ENCODE assay signal across 18 cellular contexts in the genomic region with DNA sequence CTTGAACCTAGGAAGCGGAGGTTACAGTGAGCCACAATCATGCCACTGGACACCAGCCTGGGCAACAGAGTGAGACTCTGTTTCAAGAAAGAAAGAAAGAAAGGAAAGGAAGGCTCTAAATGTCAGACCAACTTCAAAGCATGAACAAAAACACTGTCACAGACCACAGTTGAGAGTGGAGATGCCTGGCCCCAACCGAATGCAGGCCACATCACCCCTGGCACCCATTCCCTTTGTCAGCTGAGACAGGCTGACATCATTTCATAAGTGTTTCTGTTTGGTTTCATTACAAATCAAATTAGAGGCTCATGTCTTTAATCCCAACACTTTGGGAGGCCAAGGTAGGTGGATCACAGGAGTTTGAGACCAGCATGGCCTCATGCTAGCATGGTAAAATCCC. TPM values are rescaled to one million over a fixed set of nuclear protein-coding genes. Genes with fewer than 3 reads are reported as not detected.
DNase-seq lines count a peak whose midpoint lies in the region; ATAC-seq and TF ChIP-seq lines count a peak whose summit lies in the region.
"Had no signal": no experiment of that assay in that cellular context is flagged by ENCODE, and none has a peak within 500 bp of the region (broad histone marks: within the 10 kb centered on the region; RNA-seq: fewer than 3 reads in every experiment).

No MANE protein-coding gene starts in this region.

- H3K4me1 Mint-ChIP-seq in activated CD4-positive, alpha-beta T cell treated with anti-CD3 and anti-CD28 coated beads for 36 hours: peaks cover 6% of the 10 kb centered on the region

- no peaks in the 10 kb centered on the region for H3K9me3 Mint-ChIP-seq in activated CD4-positive, alpha-beta T cell treated with anti-CD3 and anti-CD28 coated beads for 36 hours (ENCODE audit: low read depth)
- H3K9me3 Mint-ChIP-seq: activated naive CD4-positive, alpha-beta T cell treated with anti-CD3 and anti-CD28 coated beads, Interleukin-2, amount 50 U/mL, for 24 hours had no signal

- peaks cover 28% of the 10 kb centered on the region for H3K36me3 Mint-ChIP-seq in activated CD4-positive, alpha-beta T cell treated with anti-CD3 and anti-CD28 coated beads for 36 hours (ENCODE audit: low read depth)

- H3K27ac ChIP-seq in smooth muscle cell (ENCODE audit: low read depth) (peak overlapping the region; percentile 47), foreskin keratinocyte (no peak overlapping the region), Peyer's patch (no peak overlapping the region)
- H3K27ac ChIP-seq: 22Rv1 had no signal

- peak; percentile 71 for ATAC-seq in activated CD4-positive, alpha-beta T cell treated with anti-CD3 and anti-CD28 coated beads for 36 hours
- ATAC-seq in foreskin keratinocyte (no peak), GM18519 (IDR thresholded peaks at IDR 0.05; ENCODE audit: low FRiP score, unreplicated experiment) (no peak)
- ATAC-seq: mucosa of descending colon, Panc1 had no signal

- H2AFZ ChIP-seq in smooth muscle cell (ENCODE audit: low read depth): no peak overlapping the region

- H3K4me2 ChIP-seq in smooth muscle cell: no peak overlapping the region

- H3K4me1 ChIP-seq in smooth muscle cell (ENCODE audit: low read depth) (no peaks in the 10 kb centered on the region), foreskin keratinocyte (no peaks in the 10 kb centered on the region), Peyer's patch (no peaks in the 10 kb centered on the region)
- H3K4me1 ChIP-seq: Caco-2 had no signal

- no peak overlapping the region for H3K9ac ChIP-seq in smooth muscle cell (ENCODE audit: low read depth)

- CTCF ChIA-PET in activated CD4-positive, alpha-beta T cell treated with anti-CD3 and anti-CD28 coated beads for 36 hours (lab: Charles Lee): no interaction called here

- H3K27ac Mint-ChIP-seq in activated CD4-positive, alpha-beta T cell treated with anti-CD3 and anti-CD28 coated beads for 36 hours: no peak overlapping the region
- H3K27ac Mint-ChIP-seq: activated naive CD4-positive, alpha-beta T cell treated with anti-CD3 and anti-CD28 coated beads, Interleukin-2, amount 50 U/mL, for 24 hours had no signal

- DNase-seq in activated CD4-positive, alpha-beta T cell treated with anti-CD3 and anti-CD28 coated beads for 36 hours: peak; percentile 36
- no peak for DNase-seq in activated CD4-positive, alpha-beta T cell treated with anti-CD3 and anti-CD28 coated beads, Interleukin-2, amount 50 U/mL, for 48 hours
- DNase-seq in M059J (ENCODE audit: low read depth) (peak; percentile 18), fibroblast of mammary gland (ENCODE audit: low read depth) (peak; percentile 43), smooth muscle cell (lab: John Stamatoyannopoulos, UW; ENCODE audit: unreplicated experiment) (no peak), foreskin keratinocyte (no peak), Peyer's patch (no peak)
- DNase-seq: activated CD4-positive, alpha-beta T cell treated with anti-CD3 and anti-CD28 coated beads, Interleukin-2, amount 50 U/mL, for 4 hours; Caco-2; GF-D8; KG1; mucosa of descending colon; NCI-H146; NCI-H446 treated with DMSO at 0.1 percent for 48 hours had no signal

- H3F3A ChIP-seq in smooth muscle cell (ENCODE audit: low read depth): peaks cover 15% of the 10 kb centered on the region

- no peaks in the 10 kb centered on the region for H3K27me3 Mint-ChIP-seq in activated CD4-positive, alpha-beta T cell treated with anti-CD3 and anti-CD28 coated beads for 36 hours
- H3K27me3 Mint-ChIP-seq: activated naive CD4-positive, alpha-beta T cell treated with anti-CD3 and anti-CD28 coated beads, Interleukin-2, amount 50 U/mL, for 24 hours had no signal

- H3K36me3 ChIP-seq in smooth muscle cell (ENCODE audit: low read depth) (peaks cover 24% of the 10 kb centered on the region), Peyer's patch (peaks cover 0 to 80% (median 0%) of the 10 kb centered on the region in 3 donors)

- peaks cover 88% of the 10 kb centered on the region for H3K79me2 ChIP-seq in smooth muscle cell (ENCODE audit: low read depth)

- WGBS in smooth muscle cell (ENCODE audit: low lambda C conversion rate): 91% methylated on average over 2 of the region's 2 CpGs

- no peak for TF ChIP-seq POLR2A in Peyer's patch (IDR thresholded peaks at IDR 0.05)

- H3K9me3 ChIP-seq in smooth muscle cell (replicated peaks; ENCODE audit: low read depth) (no peaks in the 10 kb centered on the region), Peyer's patch (no peaks in the 10 kb centered on the region)
- H3K9me3 ChIP-seq: Caco-2, mucosa of descending colon had no signal

- no peak for TF ChIP-seq CTCF in fibroblast of mammary gland (conservative IDR thresholded peaks at IDR 0.05; ENCODE audit: control insufficient read depth, insufficient read depth, low read depth, low read length)
- no peak for TF ChIP-seq CTCF in smooth muscle cell (IDR thresholded peaks at IDR 0.05; ENCODE audit: borderline replicate concordance, insufficient read depth, poor library complexity, severe bottlenecking)
- no peak for TF ChIP-seq CTCF in foreskin keratinocyte (conservative IDR thresholded peaks at IDR 0.05)
- no peak for TF ChIP-seq CTCF in Peyer's patch (IDR thresholded peaks at IDR 0.05)

- peaks cover 98% of the 10 kb centered on the region for H4K20me1 ChIP-seq in smooth muscle cell (ENCODE audit: low read depth)

- POLR2A ChIA-PET in activated CD4-positive, alpha-beta T cell treated with anti-CD3 and anti-CD28 coated beads for 36 hours (lab: Charles Lee): no interaction called here

- H3K27me3 ChIP-seq in smooth muscle cell (ENCODE audit: low read depth) (no peaks in the 10 kb centered on the region), foreskin keratinocyte (no peaks in the 10 kb centered on the region), Peyer's patch (no peaks in the 10 kb centered on the region)

- H3K4me3 ChIP-seq in fibroblast of mammary gland (ENCODE audit: control insufficient read depth, low read depth, low read length): no peak overlapping the region
- H3K4me3 ChIP-seq in smooth muscle cell: no peak overlapping the region
- H3K4me3 ChIP-seq in Peyer's patch: no peak overlapping the region
- H3K4me3 ChIP-seq: mucosa of descending colon had no signal

- no peak overlapping the region for H3K4me3 Mint-ChIP-seq in activated CD4-positive, alpha-beta T cell treated with anti-CD3 and anti-CD28 coated beads for 36 hours
- H3K4me3 Mint-ChIP-seq: activated naive CD4-positive, alpha-beta T cell treated with anti-CD3 and anti-CD28 coated beads, Interleukin-2, amount 50 U/mL, for 24 hours had no signal

- intact Hi-C loops in activated CD4-positive, alpha-beta T cell treated with anti-CD3 and anti-CD28 coated beads for 36 hours (cut with DNase I, micrococcal nuclease): no loop called here

RNA-seq across cellular contexts. Expression of gene NADK, which starts 28.6 kb away (rescaled TPM):
- 10 to 100 TPM; 53.1 to 56.2 TPM for total RNA-seq in activated CD4-positive, alpha-beta T cell treated with anti-CD3 and anti-CD28 coated beads for 36 hours
- total RNA-seq in M059J (2014; rRNA removed; shearing (Covaris generic)): 36.8 and 44.7 TPM in 2 replicates
- total RNA-seq in smooth muscle cell (27.2 and 32.7 TPM in 2 replicates), foreskin keratinocyte (50.8 and 56.3 TPM in 2 replicates), Peyer's patch (100 to 1,000 TPM; 115 to 210 (median 162) TPM)
- polyA plus RNA-seq in smooth muscle cell (37.8 and 39.0 TPM in 2 replicates), foreskin keratinocyte (35.1 and 42.0 TPM in 2 replicates)

Comparison
In these comparisons a context has a peak if more than half of its experiments do, and no peak if none do; other contexts are left out.
1. DNase-seq: peak in activated CD4-positive, alpha-beta T cell treated with anti-CD3 and anti-CD28 coated beads for 36 hours (single experiment), M059J (single experiment) and fibroblast of mammary gland (single experiment); none in activated CD4-positive, alpha-beta T cell treated with anti-CD3 and anti-CD28 coated beads, Interleukin-2, amount 50 U/mL, for 48 hours (0 of 2), smooth muscle cell (single experiment), foreskin keratinocyte (0 of 2) and Peyer's patch (0 of 3).